In genomic region chr21:31710586-31710985, GRCh38 we compare ENCODE assay signal across 13 cellular contexts. TPM values are rescaled to one million over a fixed set of nuclear protein-coding genes. Genes with fewer than 3 reads are reported as not detected.
DNase-seq lines count a peak whose midpoint lies in the region; ATAC-seq, FAIRE-seq and TF ChIP-seq lines count a peak whose summit lies in the region.
"Had no signal": no experiment of that assay in that cellular context is flagged by ENCODE, and none has a peak within 500 bp of the region (broad histone marks: within the 10 kb centered on the region; RNA-seq: fewer than 3 reads in every experiment).

No MANE protein-coding gene starts in this region.

- H3K36me3 ChIP-seq in ascending aorta = no peaks in the 10 kb centered on the region

- CTCF ChIA-PET in AG04450 (lab: Charles Lee) = no interaction called here

- no peaks in the 10 kb centered on the region for H3K27me3 ChIP-seq in AG04450 (ENCODE audit: control insufficient read depth, insufficient read depth, low read length)
- no peaks in the 10 kb centered on the region for H3K27me3 ChIP-seq in ascending aorta

- DNase-seq in AG04450 (ENCODE audit: low read depth, low spot score) = peak; percentile 45
- no peak for DNase-seq in H54 (ENCODE audit: insufficient read length, low spot score)
- no peak for DNase-seq in ascending aorta (ENCODE audit: low spot score in 2 of 2)
- DNase-seq in left lobe of liver (ENCODE audit: low spot score) = no peak
- no peak for DNase-seq in activated CD4-positive, CD25-positive, alpha-beta regulatory T cell treated with anti-CD3 and anti-CD28 coated beads, Interleukin-2, amount 50 U/mL, for 72 hours
- DNase-seq in iPS-NIHi11 (ENCODE audit: low spot score) = no peak
- no peak for DNase-seq in NK-92 treated with Interleukin-12 subunit alpha and Interleukin-12 subunit beta, amount 100 ng/mL, for 24 hours (lab: John Stamatoyannopoulos, UW)
- no peak for DNase-seq in cardiac septum (ENCODE audit: low spot score)
- DNase-seq: activated naive CD8-positive, alpha-beta T cell treated with anti-CD3 and anti-CD28 coated beads, Interleukin-2, amount 10 ng/mL, durations not matched to agents 7 days and 5 days; NCI-H510A treated with DMSO at 0.1 percent for 48 hours; RPMI8226; T1000 had no signal

- intact Hi-C loops in ascending aorta (cut with DNase I) (loop anchor here (2.0 kb wide), 1 partner anchor 22 kb away; the partner anchor contains the start of gene SCAF4), cardiac septum (cut with DNase I) (no loop called here)

- H3K4me1 ChIP-seq in ascending aorta = peaks cover 6 to 41% of the 10 kb centered on the region in 2 donors

- TF ChIP-seq POLR2A in H54 (IDR thresholded peaks at IDR 0.05; ENCODE audit: low read depth, low read length) = no peak

- peak; percentile 81 for FAIRE-seq in H54 (lab: Jason Lieb, UNC)

- TF ChIP-seq CTCF in AG04450 (IDR thresholded peaks at IDR 0.05; ENCODE audit: low read depth, low read length) (no peak), ascending aorta (IDR thresholded peaks at IDR 0.05) (no peak)

- no peaks in the 10 kb centered on the region for H3K9me3 ChIP-seq in AG04450 (ENCODE audit: control insufficient read depth, insufficient read depth, low read length)
- no peaks in the 10 kb centered on the region for H3K9me3 ChIP-seq in ascending aorta

- POLR2A ChIA-PET in AG04450 (lab: Yijun Ruan, JAX) = interaction anchor here (0.6 kb wide), 1 partner anchor 22 kb away, joined by 3 read pairs; no protein-coding TSS in a partner anchor

- ATAC-seq in left lobe of liver = peak; percentile 66

- H3K27ac ChIP-seq in AG04450 (ENCODE audit: low read depth, low read length) = no peak overlapping the region
- peak overlapping the region; percentile 1 to 18 for H3K27ac ChIP-seq in ascending aorta
- H3K27ac ChIP-seq: C4-2B had no signal

- no peak overlapping the region for H3K4me3 ChIP-seq in AG04450 (ENCODE audit: low read depth, low read length)
- H3K4me3 ChIP-seq in ascending aorta = no peak overlapping the region

RNA-seq across cellular contexts. Expression of gene SCAF4, which starts 21.3 kb away (rescaled TPM):
- polyA plus RNA-seq in AG04450 (2011; rRNA removed) = 6.3 and 7.8 TPM in 2 replicates
- 16.4 and 19.2 TPM in 2 replicates for polyA minus RNA-seq in AG04450 (2011; rRNA and poly(A)+ RNA removed)
- total RNA-seq in ascending aorta (31.2 TPM), left lobe of liver (14.2 TPM), cardiac septum (20.6 TPM)

RNA-seq across cellular contexts. Expression of gene SOD1, which starts 51.1 kb away (rescaled TPM):
- polyA plus RNA-seq in AG04450 (2011; rRNA removed) = 346 and 433 TPM in 2 replicates
- polyA minus RNA-seq in AG04450 (2011; rRNA and poly(A)+ RNA removed) = 122 and 126 TPM in 2 replicates
- total RNA-seq in ascending aorta (87.7 TPM), left lobe of liver (595 TPM), cardiac septum (384 TPM)
